17 cellular contexts compared by ENCODE assay signal in genomic region chr9:134060546-134060945, GRCh38. TPM values are rescaled to one million over a fixed set of nuclear protein-coding genes. Genes with fewer than 3 reads are reported as not detected.
DNase-seq lines count a peak whose midpoint lies in the region; ATAC-seq, FAIRE-seq and TF ChIP-seq lines count a peak whose summit lies in the region.
"Had no signal": no experiment of that assay in that cellular context is flagged by ENCODE, and none has a peak within 500 bp of the region (broad histone marks: within the 10 kb centered on the region; RNA-seq: fewer than 3 reads in every experiment).

No MANE protein-coding gene starts in this region.

- H3K9ac ChIP-seq in kidney (ENCODE audit: low read length in 2 of 2) = no peak overlapping the region

- 74 to 85% (median 77%) methylated on average over 1 to 4 of the region's 4 CpGs for WGBS in spleen, 5 donors

- intact Hi-C loops in kidney (cut with DNase I) (no loop called here), spleen (cut with DNase I; ENCODE audit: low total_unique reads) (loop anchor here (10.0 kb wide), 1 partner anchor 74 kb away; the partner anchor contains the start of gene WDR5)

- peaks cover 49% of the 10 kb centered on the region for H3K4me1 ChIP-seq in SJCRH30
- H3K4me1 ChIP-seq in kidney (ENCODE audit: control insufficient read depth in 1 of 2, insufficient read depth in 1 of 2, low read depth in 1 of 2, low read length in 2 of 2) = peaks cover 23 to 58% of the 10 kb centered on the region in 2 donors
- peaks cover 47 to 100% (median 98%) of the 10 kb centered on the region in 6 donors for H3K4me1 ChIP-seq in spleen

- H3K27ac Mint-ChIP-seq in activated T-cell treated with anti-CD3 and anti-CD28 coated beads, Interleukin-2, amount 50 U/mL, for 24 hours = peak overlapping the region; percentile 22
- no peak overlapping the region for H3K27ac Mint-ChIP-seq in activated T-cell treated with anti-CD3 and anti-CD28 coated beads, Interleukin-2, amount 50 U/mL, for 72 hours

- H3K4me3 ChIP-seq in SJCRH30 (no peak overlapping the region), kidney (ENCODE audit: low read length in 2 of 2) (no peak overlapping the region), spleen (no peak overlapping the region)
- H3K4me3 ChIP-seq: SK-N-MC had no signal

- H3K9me3 ChIP-seq in SJCRH30 (replicated peaks) (no peaks in the 10 kb centered on the region), kidney (ENCODE audit: control insufficient read depth in 1 of 2, low read length in 2 of 2) (no peaks in the 10 kb centered on the region), spleen (no peaks in the 10 kb centered on the region)
- H3K9me3 ChIP-seq: Caco-2 had no signal

- H3K27ac ChIP-seq in SJCRH30 = peak overlapping the region; percentile 84
- no peak overlapping the region for H3K27ac ChIP-seq in kidney (ENCODE audit: low read depth in 2 of 2, low read length in 2 of 2)
- H3K27ac ChIP-seq in spleen = peak overlapping the region in 3 of 8 donors; percentile 38 to 67 (median 44)
- H3K27ac ChIP-seq: SK-N-MC had no signal

- TF ChIP-seq CTCF in kidney (IDR thresholded peaks at IDR 0.05; ENCODE audit: borderline replicate concordance, extremely low read depth, insufficient read depth) (no peak), spleen (IDR thresholded peaks at IDR 0.05 in 8 of 11, conservative IDR thresholded peaks at IDR 0.05 in 3 of 11) (no peak)

- no peak for DNase-seq in activated T-cell treated with anti-CD3 and anti-CD28 coated beads, Interleukin-2, amount 50 U/mL, for 24 hours
- DNase-seq in activated T-cell treated with anti-CD3 and anti-CD28 coated beads, Interleukin-2, amount 50 U/mL, for 72 hours = no peak
- peak in 1 of 2 experiments; percentile 7 for DNase-seq in SJCRH30
- DNase-seq in kidney = peak; percentile 26
- peak; percentile 42 for DNase-seq in spleen
- no peak for DNase-seq in activated effector memory CD4-positive, alpha-beta T cell treated with Interleukin-2 at 50 U/mL for 16 hours
- DNase-seq: Caco-2; NCI-H146; NCI-H446; retina; stimulated activated CD4-positive, alpha-beta T cell treated with anti-CD3 and anti-CD28 coated beads, Interleukin-4, amount 100 ng/mL, for 24 hours had no signal

- H3K36me3 ChIP-seq in SJCRH30 = peaks cover 1% of the 10 kb centered on the region; the same call in 1 of the 2 replicates
- peaks cover 0 to 3% of the 10 kb centered on the region in 2 donors for H3K36me3 ChIP-seq in kidney (ENCODE audit: control insufficient read depth in 1 of 2, insufficient read depth in 2 of 2, low read length in 2 of 2)
- peaks cover 0 to 23% (median 0%) of the 10 kb centered on the region in 6 donors for H3K36me3 ChIP-seq in spleen

- peaks cover 3% of the 10 kb centered on the region for H3K36me3 Mint-ChIP-seq in activated T-cell treated with anti-CD3 and anti-CD28 coated beads, Interleukin-2, amount 50 U/mL, for 24 hours (ENCODE audit: low read depth)
- H3K36me3 Mint-ChIP-seq in activated T-cell treated with anti-CD3 and anti-CD28 coated beads, Interleukin-2, amount 50 U/mL, for 72 hours (ENCODE audit: insufficient read depth in 2 of 2) = no peaks in the 10 kb centered on the region

- H3K27me3 ChIP-seq in SJCRH30 (no peaks in the 10 kb centered on the region), spleen (replicated peaks in 1 of 7) (no peaks in the 10 kb centered on the region)

- ATAC-seq in activated T-cell treated with anti-CD3 and anti-CD28 coated beads, Interleukin-2, amount 50 U/mL, for 72 hours (replicated peaks in 1 of 2) = no peak
- ATAC-seq in HG03025 (IDR thresholded peaks at IDR 0.05; ENCODE audit: low FRiP score, unreplicated experiment) (no peak), HG03280 (IDR thresholded peaks at IDR 0.05; ENCODE audit: unreplicated experiment) (no peak)

- no peaks in the 10 kb centered on the region for H3K27me3 Mint-ChIP-seq in activated T-cell treated with anti-CD3 and anti-CD28 coated beads, Interleukin-2, amount 50 U/mL, for 24 hours
- no peaks in the 10 kb centered on the region for H3K27me3 Mint-ChIP-seq in activated T-cell treated with anti-CD3 and anti-CD28 coated beads, Interleukin-2, amount 50 U/mL, for 72 hours (ENCODE audit: low read depth)
- H3K27me3 Mint-ChIP-seq: stimulated activated naive B cell treated with anti-CD40 and anti-IgM and Interleukin-4, amounts not matched to agents 10 μg/mL and 1 μg/mL and 100 μg/mL, for 72 hours had no signal

- no peak for FAIRE-seq in kidney (lab: Jason Lieb, UNC)
- FAIRE-seq: endothelial cell of umbilical vein, islet of Langerhans had no signal

- H3K9me3 Mint-ChIP-seq in activated T-cell treated with anti-CD3 and anti-CD28 coated beads, Interleukin-2, amount 50 U/mL, for 24 hours = no peaks in the 10 kb centered on the region
- no peaks in the 10 kb centered on the region for H3K9me3 Mint-ChIP-seq in activated T-cell treated with anti-CD3 and anti-CD28 coated beads, Interleukin-2, amount 50 U/mL, for 72 hours
- H3K9me3 Mint-ChIP-seq: stimulated activated naive B cell treated with anti-CD40 and anti-IgM and Interleukin-4, amounts not matched to agents 10 μg/mL and 1 μg/mL and 100 μg/mL, for 72 hours had no signal

- H3K4me1 Mint-ChIP-seq in activated T-cell treated with anti-CD3 and anti-CD28 coated beads, Interleukin-2, amount 50 U/mL, for 24 hours (ENCODE audit: low read depth) = peaks cover 63% of the 10 kb centered on the region
- H3K4me1 Mint-ChIP-seq in activated T-cell treated with anti-CD3 and anti-CD28 coated beads, Interleukin-2, amount 50 U/mL, for 72 hours (ENCODE audit: low read depth) = peaks cover 33% of the 10 kb centered on the region

- no peak overlapping the region for H3K4me3 Mint-ChIP-seq in activated T-cell treated with anti-CD3 and anti-CD28 coated beads, Interleukin-2, amount 50 U/mL, for 24 hours
- H3K4me3 Mint-ChIP-seq in activated T-cell treated with anti-CD3 and anti-CD28 coated beads, Interleukin-2, amount 50 U/mL, for 72 hours = peak overlapping the region in 1 of 2 donors; percentile 31

- TF ChIP-seq POLR2A in spleen (IDR thresholded peaks at IDR 0.05) = no peak

RNA-seq across cellular contexts. Expression of gene BRD3, which starts 7.3 kb away (rescaled TPM):
- 10 to 100 TPM; 50.2 to 51.3 TPM for total RNA-seq in activated T-cell treated with anti-CD3 and anti-CD28 coated beads, Interleukin-2, amount 50 U/mL, for 72 hours
- 39.5 and 43.3 TPM in 2 replicates for total RNA-seq in SJCRH30 (2014; rRNA removed; shearing (Covaris generic))
- total RNA-seq in kidney (46.2 TPM), spleen (10 to 100 TPM; 21.3 to 54.0 (median 35.9) TPM)
- polyA plus RNA-seq in kidney (ENCODE audit: insufficient read depth, low read depth, low replicate concordance) (7.7 TPM), spleen (10 to 100 TPM in 1 of 3 donors, 1 to 10 TPM in 2; 5.9 to 12.6 (median 6.1) TPM)

RNA-seq across cellular contexts. Expression of gene BRD3OS, which starts 35.3 kb away (rescaled TPM):
- total RNA-seq in activated T-cell treated with anti-CD3 and anti-CD28 coated beads, Interleukin-2, amount 50 U/mL, for 72 hours = 10 to 100 TPM in 1 of 2 donors, 1 to 10 TPM in 1; 6.3 to 10.3 TPM
- 20.1 and 20.2 TPM in 2 replicates for total RNA-seq in SJCRH30 (2014; rRNA removed; shearing (Covaris generic))
- 24.4 TPM for total RNA-seq in kidney
- 16.5 TPM for polyA plus RNA-seq in kidney (ENCODE audit: insufficient read depth, low read depth, low replicate concordance)
- 10 to 100 TPM in 5 of 7 donors, 1 to 10 TPM in 2; 9.5 to 13.2 (median 11.3) TPM for total RNA-seq in spleen
- 10 to 100 TPM in 1 of 3 donors, 1 to 10 TPM in 2; 6.9 to 10.2 (median 9.8) TPM for polyA plus RNA-seq in spleen

Comparison
In these comparisons a context has a peak if more than half of its experiments do, and no peak if none do; other contexts are left out.
1. DNase-seq: peak in kidney (single experiment) and spleen (single experiment); none in activated T-cell treated with anti-CD3 and anti-CD28 coated beads, Interleukin-2, amount 50 U/mL, for 24 hours (single experiment), activated T-cell treated with anti-CD3 and anti-CD28 coated beads, Interleukin-2, amount 50 U/mL, for 72 hours (0 of 2) and activated effector memory CD4-positive, alpha-beta T cell treated with Interleukin-2 at 50 U/mL for 16 hours (single experiment).